ENCODE assay signal across 21 cellular contexts in the genomic region with DNA sequence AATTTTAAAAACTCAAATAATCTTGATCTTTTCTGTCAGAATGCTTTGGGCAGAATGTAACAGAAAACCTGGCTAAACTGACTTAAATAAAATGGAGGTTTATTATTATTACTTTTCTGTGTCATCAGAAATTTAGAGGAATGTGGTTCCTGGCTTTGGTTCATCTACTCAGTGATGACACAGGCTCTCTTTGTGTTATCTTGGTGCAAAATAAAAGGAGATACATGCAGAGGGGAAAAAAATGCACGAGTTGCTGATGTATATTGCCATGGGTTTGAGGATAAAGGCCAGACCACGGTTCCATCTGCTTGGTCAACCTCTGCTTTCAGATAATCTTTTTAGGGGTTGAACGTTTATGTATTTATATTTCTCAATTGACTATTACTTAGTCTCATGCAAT.
"Had no signal": no experiment of that assay in that cellular context is flagged by ENCODE, and none has a peak within 500 bp of the region (broad histone marks: within the 10 kb centered on the region; RNA-seq: fewer than 3 reads in every experiment).

No MANE protein-coding gene starts in this region.

- H3K4me3 ChIP-seq: esophagus muscularis mucosa, heart left ventricle, mucosa of descending colon, psoas muscle, right lobe of liver, spleen, testis, tibial nerve had no signal

- H3K4me3 Mint-ChIP-seq: dendritic cell treated with granulocyte-macrophage colony-stimulating factor and Interleukin-4, amounts not matched to agents 40 ng/mL and 50 ng/mL, for 4 days; effector memory CD8-positive, alpha-beta T cell; naive thymus-derived CD8-positive, alpha-beta T cell; stimulated activated naive B cell treated with anti-CD40 and anti-IgM and Interleukin-4, amounts not matched to agents 10 μg/mL and 1 μg/mL and 100 μg/mL, for 72 hours; stimulated activated naive CD8-positive, alpha-beta T cell treated with anti-CD3 and anti-CD28 coated beads, Interleukin-15, amount 100 ng/mL, for 72 hours had no signal

- H3K27ac ChIP-seq: epithelial cell of prostate, esophagus muscularis mucosa, heart left ventricle, neutrophil, psoas muscle, right lobe of liver, spleen, testis, tibial nerve had no signal

- DNase-seq: effector memory CD8-positive, alpha-beta T cell; heart left ventricle; hippocampal formation; kidney glomerular epithelial cell; mucosa of descending colon; naive thymus-derived CD8-positive, alpha-beta T cell; psoas muscle; retina; right lobe of liver; spleen; stimulated activated CD4-positive, alpha-beta T cell treated with anti-CD3 and anti-CD28 coated beads, Interleukin-15, amount 100 ng/mL, for 24 hours; stimulated activated CD4-positive, alpha-beta T cell treated with anti-CD3 and anti-CD28 coated beads, Interleukin-1b, Interleukin-23, amount 100 ng/mL, for 48 hours; stimulated activated CD4-positive, alpha-beta T cell treated with anti-CD3 and anti-CD28 coated beads, Interleukin-4, amount 100 ng/mL, for 4 hours; stimulated activated naive B cell treated with anti-CD40 and anti-IgM and Interleukin-4, amounts not matched to agents 10 μg/mL and 1 μg/mL and 100 μg/mL, for 72 hours; stimulated activated naive CD8-positive, alpha-beta T cell treated with anti-CD3 and anti-CD28 coated beads, Interleukin-15, amount 100 ng/mL, for 72 hours; testis had no signal

- H3K9me3 ChIP-seq: esophagus muscularis mucosa, heart left ventricle, mucosa of descending colon, neutrophil, psoas muscle, right lobe of liver, spleen, testis, tibial nerve had no signal

- H3K36me3 ChIP-seq: esophagus muscularis mucosa, heart left ventricle, neutrophil, right lobe of liver, spleen, tibial nerve had no signal

- H3K27ac Mint-ChIP-seq: dendritic cell treated with granulocyte-macrophage colony-stimulating factor and Interleukin-4, amounts not matched to agents 40 ng/mL and 50 ng/mL, for 4 days; effector memory CD8-positive, alpha-beta T cell; naive thymus-derived CD8-positive, alpha-beta T cell; stimulated activated naive B cell treated with anti-CD40 and anti-IgM and Interleukin-4, amounts not matched to agents 10 μg/mL and 1 μg/mL and 100 μg/mL, for 72 hours; stimulated activated naive CD8-positive, alpha-beta T cell treated with anti-CD3 and anti-CD28 coated beads, Interleukin-15, amount 100 ng/mL, for 72 hours had no signal

- H3K9me3 Mint-ChIP-seq: dendritic cell treated with granulocyte-macrophage colony-stimulating factor and Interleukin-4, amounts not matched to agents 40 ng/mL and 50 ng/mL, for 4 days; effector memory CD8-positive, alpha-beta T cell; naive thymus-derived CD8-positive, alpha-beta T cell; stimulated activated naive B cell treated with anti-CD40 and anti-IgM and Interleukin-4, amounts not matched to agents 10 μg/mL and 1 μg/mL and 100 μg/mL, for 72 hours; stimulated activated naive CD8-positive, alpha-beta T cell treated with anti-CD3 and anti-CD28 coated beads, Interleukin-15, amount 100 ng/mL, for 72 hours had no signal

- H3K36me3 Mint-ChIP-seq: stimulated activated naive B cell treated with anti-CD40 and anti-IgM and Interleukin-4, amounts not matched to agents 10 μg/mL and 1 μg/mL and 100 μg/mL, for 72 hours had no signal

- H3K27me3 ChIP-seq: esophagus muscularis mucosa, heart left ventricle, neutrophil, right lobe of liver, spleen, testis, tibial nerve had no signal

- H3K4me1 ChIP-seq: esophagus muscularis mucosa, heart left ventricle, psoas muscle, right lobe of liver, spleen, testis, tibial nerve had no signal

- H3K27me3 Mint-ChIP-seq: dendritic cell treated with granulocyte-macrophage colony-stimulating factor and Interleukin-4, amounts not matched to agents 40 ng/mL and 50 ng/mL, for 4 days; stimulated activated naive B cell treated with anti-CD40 and anti-IgM and Interleukin-4, amounts not matched to agents 10 μg/mL and 1 μg/mL and 100 μg/mL, for 72 hours; stimulated activated naive CD8-positive, alpha-beta T cell treated with anti-CD3 and anti-CD28 coated beads, Interleukin-15, amount 100 ng/mL, for 72 hours had no signal

- H3K4me1 Mint-ChIP-seq: naive thymus-derived CD8-positive, alpha-beta T cell; stimulated activated naive B cell treated with anti-CD40 and anti-IgM and Interleukin-4, amounts not matched to agents 10 μg/mL and 1 μg/mL and 100 μg/mL, for 72 hours; stimulated activated naive CD8-positive, alpha-beta T cell treated with anti-CD3 and anti-CD28 coated beads, Interleukin-15, amount 100 ng/mL, for 72 hours had no signal
